ENCODE assay signal across 1 cellular context in genomic region chr11:121446752-121447156, GRCh38.
TF ChIP-seq lines count a peak whose summit lies in the region.

No MANE protein-coding gene starts in this region.

TF ChIP-seq in H1, 55 proteins besides CTCF, POLR2A, EP300 and RAD21 (continued from another document):
- TF ChIP-seq CHD7 (IDR thresholded peaks at IDR 0.05; ENCODE audit: insufficient replicate concordance, low read length) = no peak
- no peak for TF ChIP-seq SIN3A (conservative IDR thresholded peaks at IDR 0.05 in 1 of 2, IDR thresholded peaks at IDR 0.05 in 1 of 2; ENCODE audit: low read depth in 1 of 2, low read length in 2 of 2)
- no peak for TF ChIP-seq HDAC2 (IDR thresholded peaks at IDR 0.05; ENCODE audit: borderline replicate concordance in 1 of 2, low read depth in 2 of 2, low read length in 2 of 2)
- no peak for TF ChIP-seq ZNF274 (IDR thresholded peaks at IDR 0.05; ENCODE audit: borderline replicate concordance, extremely low read depth, low read length)
- TF ChIP-seq SRF (IDR thresholded peaks at IDR 0.05; ENCODE audit: low read depth, low read length) = no peak
- no peak for TF ChIP-seq SAP30 (IDR thresholded peaks at IDR 0.05; ENCODE audit: insufficient read depth, insufficient replicate concordance, low read length)
- TF ChIP-seq KDM5A (IDR thresholded peaks at IDR 0.05; ENCODE audit: low read length) = no peak
- TF ChIP-seq FOSL1 (IDR thresholded peaks at IDR 0.05; ENCODE audit: insufficient read depth, low read depth, low read length) = no peak
- TF ChIP-seq ATF3 (IDR thresholded peaks at IDR 0.05; ENCODE audit: insufficient read depth, low read depth, low read length) = no peak
- no peak for TF ChIP-seq NRF1 (IDR thresholded peaks at IDR 0.05; ENCODE audit: low read depth, low read length)
- no peak for TF ChIP-seq ASH2L (IDR thresholded peaks at IDR 0.05; ENCODE audit: low read length)
- TF ChIP-seq TEAD4 (IDR thresholded peaks at IDR 0.05; ENCODE audit: low read depth, low read length) = no peak
- no peak for TF ChIP-seq SUZ12 (IDR thresholded peaks at IDR 0.05; ENCODE audit: low read length)
- no peak for TF ChIP-seq RXRA (IDR thresholded peaks at IDR 0.05; ENCODE audit: insufficient read depth, low read depth, low read length)
- TF ChIP-seq SIRT6 (IDR thresholded peaks at IDR 0.05; ENCODE audit: low read length) = no peak
- no peak for TF ChIP-seq EZH2 (IDR thresholded peaks at IDR 0.05; ENCODE audit: low read depth, low read length, severe bottlenecking)
- TF ChIP-seq RNF2 (IDR thresholded peaks at IDR 0.05; ENCODE audit: borderline replicate concordance, low read depth, low read length, missing control alignments, poor library complexity, severe bottlenecking) = no peak
- TF ChIP-seq TBP (IDR thresholded peaks at IDR 0.05; ENCODE audit: low read depth, low read length) = no peak
TF ChIP-seq in H1: peak in this region for 0.
